13 cellular contexts compared by ENCODE assay signal in genomic region chr6:33661118-33661838, GRCh38. TPM values are rescaled to one million over a fixed set of nuclear protein-coding genes. Genes with fewer than 3 reads are reported as not detected.
DNase-seq lines count a peak whose midpoint lies in the region; ATAC-seq, FAIRE-seq and TF ChIP-seq lines count a peak whose summit lies in the region.
"Had no signal": no experiment of that assay in that cellular context is flagged by ENCODE, and none has a peak within 500 bp of the region (broad histone marks: within the 10 kb centered on the region; RNA-seq: fewer than 3 reads in every experiment).

No MANE protein-coding gene starts in this region.

- no peak overlapping the region for H2AFZ ChIP-seq in HepG2 (ENCODE audit: low read length)

- H3K4me1 ChIP-seq in HepG2 (ENCODE audit: insufficient read depth, low read length) (no peaks in the 10 kb centered on the region), right lobe of liver (no peaks in the 10 kb centered on the region)

- H3K27ac ChIP-seq in HepG2 (ENCODE audit: extremely low read length, insufficient read depth, low read length) = no peak overlapping the region
- no peak overlapping the region for H3K27ac ChIP-seq in right lobe of liver

- no peak overlapping the region for H3K4me2 ChIP-seq in HepG2 (ENCODE audit: low read depth, low read length)

- H3K9me3 ChIP-seq in HepG2 (ENCODE audit: low read length) = no peaks in the 10 kb centered on the region
- no peaks in the 10 kb centered on the region for H3K9me3 ChIP-seq in right lobe of liver

- no peaks in the 10 kb centered on the region for H3K79me2 ChIP-seq in HepG2 (ENCODE audit: insufficient read depth, low read length)

- DNase-seq in HepG2 (ENCODE audit: low spot score) (no peak), right lobe of liver (no peak), NCI-H345 (lab: John Stamatoyannopoulos, UW) (peak; percentile 34), bronchial epithelial cell (ENCODE audit: low read depth) (no peak), left lobe of liver (ENCODE audit: low spot score) (no peak), Kasumi-1 (lab: John Stamatoyannopoulos, UW) (no peak)
- DNase-seq: ACHN; CD4-positive, CD25-positive, alpha-beta regulatory T cell; IMR-90; MV-4-11; NCI-H187; NCI-H446 had no signal

- no peaks in the 10 kb centered on the region for H3K27me3 ChIP-seq in HepG2 (ENCODE audit: control insufficient read depth in 1 of 2, insufficient read depth in 2 of 2, low read length in 2 of 2)
- H3K27me3 ChIP-seq in right lobe of liver = no peaks in the 10 kb centered on the region
- H3K27me3 ChIP-seq in bronchial epithelial cell (ENCODE audit: control insufficient read depth, insufficient read depth, low read length) = no peaks in the 10 kb centered on the region

- no peak for TF ChIP-seq EP300 in HepG2 (IDR thresholded peaks at IDR 0.05; ENCODE audit: low read depth in 2 of 2, low read length in 2 of 2)
- no peak for TF ChIP-seq EP300 in HepG2 (CRISPR knock-in tag; IDR thresholded peaks at IDR 0.05; ENCODE audit: borderline replicate concordance)

- intact Hi-C loops in HepG2 (cut with micrococcal nuclease; ENCODE audit: unreplicated experiment) (no loop called here), right lobe of liver (cut with DNase I) (no loop called here)

- BruUV-seq in HepG2 (replicated peaks; lab: Mats Ljungman, UMichigan) = no TSS peak

- no peak for TF ChIP-seq POLR2A in HepG2 (IDR thresholded peaks at IDR 0.05; ENCODE audit: insufficient read depth in 1 of 2, low read depth in 2 of 2, low read length in 2 of 2)
- TF ChIP-seq POLR2A in right lobe of liver (IDR thresholded peaks at IDR 0.05) = no peak

- no peak overlapping the region for H3K9ac ChIP-seq in HepG2 (ENCODE audit: insufficient read depth, low read depth, low read length)

- TF ChIP-seq RAD21 in HepG2 (CRISPR knock-in tag; IDR thresholded peaks at IDR 0.05) = no peak

- no peaks in the 10 kb centered on the region for H4K20me1 ChIP-seq in HepG2 (ENCODE audit: insufficient read depth, low read length)

- CTCF ChIA-PET in HepG2 (lab: Yijun Ruan, JAX; ENCODE audit: low intra/inter-chr PET ratio, low total read pairs) = no interaction called here

- H3K4me3 ChIP-seq in HepG2 (replicated peaks in 1 of 3; ENCODE audit: insufficient read depth in 1 of 3, low read depth in 2 of 3, low read length in 3 of 3) (no peak overlapping the region), right lobe of liver (no peak overlapping the region), bronchial epithelial cell (ENCODE audit: low read depth, low read length) (no peak overlapping the region)

- ATAC-seq in HepG2 (no peak), right lobe of liver (no peak), left lobe of liver (no peak), GM18520 (IDR thresholded peaks at IDR 0.05; ENCODE audit: unreplicated experiment) (no peak)

- FAIRE-seq in HepG2 (lab: Jason Lieb, UNC) (no peak), bronchial epithelial cell (lab: Jason Lieb, UNC) (peak; percentile 32)

- peaks cover under 1 to 4% of the 10 kb centered on the region in 2 experiments; a peak in 4 of 5 replicates for H3K36me3 ChIP-seq in HepG2 (replicated peaks in 1 of 2; ENCODE audit: control insufficient read depth in 1 of 2, insufficient read depth in 2 of 2, low read length in 2 of 2)
- no peaks in the 10 kb centered on the region for H3K36me3 ChIP-seq in right lobe of liver
- peaks cover 39% of the 10 kb centered on the region for H3K36me3 ChIP-seq in bronchial epithelial cell (ENCODE audit: control insufficient read depth, insufficient read depth, low read length)

- WGBS in HepG2 (ENCODE audit: low lambda C conversion rate) = 76% methylated on average over 9 of the region's 9 CpGs
- WGBS in right lobe of liver (ENCODE audit: insufficient coverage, low coverage, low lambda C conversion rate, missing lambda C conversion rate) = 85% methylated on average over 6 of the region's 9 CpGs

- TF ChIP-seq CTCF in HepG2 (CRISPR knock-in tag; IDR thresholded peaks at IDR 0.05) = no peak
- TF ChIP-seq CTCF in right lobe of liver (IDR thresholded peaks at IDR 0.05) = no peak
- no peak for TF ChIP-seq CTCF in bronchial epithelial cell (IDR thresholded peaks at IDR 0.05; ENCODE audit: insufficient read depth, low read length, severe bottlenecking)

- POLR2A ChIA-PET in HepG2 (lab: Yijun Ruan, JAX) = no interaction called here

- in situ Hi-C loops in HepG2 (cut with HindIII; ENCODE audit: extremely low pct_ligation_motif_present, low pct_unique_long_range_greater_than_20kb) = no loop called here

TF ChIP-seq in HepG2, 621 proteins besides CTCF, POLR2A, EP300 and RAD21:
- TF ChIP-seq PCBP2 (optimal IDR thresholded peaks at IDR 0.05; ENCODE audit: low read depth, low read length, poor library complexity, severe bottlenecking) (no peak), ZNF569 (CRISPR knock-in tag; IDR thresholded peaks at IDR 0.05; ENCODE audit: borderline replicate concordance) (no peak), SNRNP70 (IDR thresholded peaks at IDR 0.05; ENCODE audit: low read depth, low read length) (no peak), ZNF629 (CRISPR knock-in tag; conservative IDR thresholded peaks at IDR 0.05) (peak; percentile 65), SNAPC2 (CRISPR knock-in tag; IDR thresholded peaks at IDR 0.05) (no peak)
- TF ChIP-seq, protein P1, sequence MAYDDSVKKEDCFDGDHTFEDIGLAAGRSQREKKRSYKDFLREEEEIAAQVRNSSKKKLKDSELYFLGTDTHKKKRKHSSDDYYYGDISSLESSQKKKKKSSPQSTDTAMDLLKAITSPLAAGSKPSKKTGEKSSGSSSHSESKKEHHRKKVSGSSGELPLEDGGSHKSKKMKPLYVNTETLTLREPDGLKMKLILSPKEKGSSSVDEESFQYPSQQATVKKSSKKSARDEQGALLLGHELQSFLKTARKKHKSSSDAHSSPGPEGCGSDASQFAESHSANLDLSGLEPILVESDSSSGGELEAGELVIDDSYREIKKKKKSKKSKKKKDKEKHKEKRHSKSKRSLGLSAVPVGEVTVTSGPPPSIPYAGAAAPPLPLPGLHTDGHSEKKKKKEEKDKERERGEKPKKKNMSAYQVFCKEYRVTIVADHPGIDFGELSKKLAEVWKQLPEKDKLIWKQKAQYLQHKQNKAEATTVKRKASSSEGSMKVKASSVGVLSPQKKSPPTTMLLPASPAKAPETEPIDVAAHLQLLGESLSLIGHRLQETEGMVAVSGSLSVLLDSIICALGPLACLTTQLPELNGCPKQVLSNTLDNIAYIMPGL (CRISPR knock-in tag; IDR thresholded peaks at IDR 0.05; ENCODE audit: borderline replicate concordance in 1 of 2, low read depth in 1 of 2) = no peak
TF ChIP-seq in HepG2: peak in this region for 1.

RNA-seq across cellular contexts. Expression of gene ITPR3, which starts 40.2 kb away (rescaled TPM):
- total RNA-seq in HepG2 (2016; rRNA removed; fragmentation: Illumina TruSeq; extraction: Trizol) (3.4 and 3.8 TPM in 2 replicates), right lobe of liver (1 to 10 TPM in 4 of 6 experiments, under 1 TPM in 2; 0.79 to 3.5 (median 1.6) TPM), bronchial epithelial cell (66.6 and 95.6 TPM in 2 replicates), left lobe of liver (1.3 TPM)
- 0.30 and 0.44 TPM in 2 replicates for total RNA-seq in HepG2 (2016; cell fraction: cytosol; rRNA removed; fragmentation: Illumina TruSeq; extraction: Trizol; ENCODE audit: low read depth)
- total RNA-seq in HepG2 (2016; cell fraction: insoluble cytoplasmic fraction; rRNA removed; fragmentation: Illumina TruSeq; extraction: Trizol) = 2.6 and 4.1 TPM in 2 replicates
- 1.5 and 1.7 TPM in 2 replicates for total RNA-seq in HepG2 (2016; cell fraction: membrane; rRNA removed; fragmentation: Illumina TruSeq; extraction: Trizol)
- 5.0 and 5.8 TPM in 2 replicates for total RNA-seq in HepG2 (2016; cell fraction: nucleus; rRNA removed; fragmentation: Illumina TruSeq; extraction: Trizol)
- polyA plus RNA-seq in HepG2 (2011; rRNA removed) = 21.4 and 27.4 TPM in 2 replicates
- 11.6 and 15.9 TPM in 2 replicates for polyA plus RNA-seq in HepG2 (2011; cell fraction: cytosol; rRNA removed)
- 175 and 242 TPM in 2 replicates for polyA plus RNA-seq in HepG2 (2011; cell fraction: nucleus; rRNA removed)
- polyA plus RNA-seq in HepG2 (2012) = 10.0 and 18.8 TPM in 2 replicates
- 0.20 and 0.24 TPM in 2 replicates for polyA plus RNA-seq in HepG2 (2016; cell fraction: cytosol; fragmentation: Illumina TruSeq; extraction: Trizol; ENCODE audit: low read depth)
- polyA plus RNA-seq in HepG2 (2016; cell fraction: insoluble cytoplasmic fraction; fragmentation: Illumina TruSeq; extraction: Trizol; ENCODE audit: low read depth) = 1.6 and 2.3 TPM in 2 replicates
- polyA plus RNA-seq in HepG2 (2016; cell fraction: membrane; fragmentation: Illumina TruSeq; extraction: Trizol; ENCODE audit: low read depth) = 0.54 and 0.78 TPM in 2 replicates
- polyA plus RNA-seq in HepG2 (2016; cell fraction: nucleus; fragmentation: Illumina TruSeq; extraction: Trizol; ENCODE audit: insufficient read depth, low read depth) = 11.8 and 13.7 TPM in 2 replicates
- polyA minus RNA-seq in HepG2 (2011; rRNA and poly(A)+ RNA removed; ENCODE audit: low replicate concordance) = 47.0 and 79.8 TPM in 2 replicates
- 20.4 and 20.8 TPM in 2 replicates for polyA minus RNA-seq in HepG2 (2011; cell fraction: cytosol; rRNA and poly(A)+ RNA removed)
- 36.2 and 39.1 TPM in 2 replicates for polyA minus RNA-seq in HepG2 (2011; cell fraction: nucleus; rRNA and poly(A)+ RNA removed)

RNA-seq across cellular contexts. Expression of gene UQCC2, which starts 50.2 kb away (rescaled TPM):
- total RNA-seq in HepG2 (2016; rRNA removed; fragmentation: Illumina TruSeq; extraction: Trizol) (238 and 273 TPM in 2 replicates), right lobe of liver (10 to 100 TPM; 23.7 to 38.4 (median 31.5) TPM), bronchial epithelial cell (47.1 and 49.7 TPM in 2 replicates), left lobe of liver (34.9 TPM)
- 120 and 154 TPM in 2 replicates for total RNA-seq in HepG2 (2016; cell fraction: cytosol; rRNA removed; fragmentation: Illumina TruSeq; extraction: Trizol; ENCODE audit: low read depth)
- total RNA-seq in HepG2 (2016; cell fraction: insoluble cytoplasmic fraction; rRNA removed; fragmentation: Illumina TruSeq; extraction: Trizol) = 223 and 303 TPM in 2 replicates
- 160 and 207 TPM in 2 replicates for total RNA-seq in HepG2 (2016; cell fraction: membrane; rRNA removed; fragmentation: Illumina TruSeq; extraction: Trizol)
- total RNA-seq in HepG2 (2016; cell fraction: nucleus; rRNA removed; fragmentation: Illumina TruSeq; extraction: Trizol) = 53.9 and 66.5 TPM in 2 replicates
- polyA plus RNA-seq in HepG2 (2011; rRNA removed) = 82.4 and 83.3 TPM in 2 replicates
- polyA plus RNA-seq in HepG2 (2011; cell fraction: cytosol; rRNA removed) = 43.2 and 56.5 TPM in 2 replicates
- 25.4 and 25.6 TPM in 2 replicates for polyA plus RNA-seq in HepG2 (2011; cell fraction: nucleus; rRNA removed)
- 134 and 138 TPM in 2 replicates for polyA plus RNA-seq in HepG2 (2012)
- polyA plus RNA-seq in HepG2 (2016; cell fraction: cytosol; fragmentation: Illumina TruSeq; extraction: Trizol; ENCODE audit: low read depth) = 161 and 200 TPM in 2 replicates
- polyA plus RNA-seq in HepG2 (2016; cell fraction: insoluble cytoplasmic fraction; fragmentation: Illumina TruSeq; extraction: Trizol; ENCODE audit: low read depth) = 261 and 288 TPM in 2 replicates
- polyA plus RNA-seq in HepG2 (2016; cell fraction: membrane; fragmentation: Illumina TruSeq; extraction: Trizol; ENCODE audit: low read depth) = 151 and 202 TPM in 2 replicates
- 129 and 150 TPM in 2 replicates for polyA plus RNA-seq in HepG2 (2016; cell fraction: nucleus; fragmentation: Illumina TruSeq; extraction: Trizol; ENCODE audit: insufficient read depth, low read depth)
- 13.1 and 30.2 TPM in 2 replicates for polyA minus RNA-seq in HepG2 (2011; rRNA and poly(A)+ RNA removed; ENCODE audit: low replicate concordance)
- polyA minus RNA-seq in HepG2 (2011; cell fraction: cytosol; rRNA and poly(A)+ RNA removed) = 12.8 and 21.1 TPM in 2 replicates
- 17.4 and 19.8 TPM in 2 replicates for polyA minus RNA-seq in HepG2 (2011; cell fraction: nucleus; rRNA and poly(A)+ RNA removed)
